ENCODE assay signal across 19 cellular contexts in genomic region chr13:95620498-95621140, GRCh38. TPM values are rescaled to one million over a fixed set of nuclear protein-coding genes. Genes with fewer than 3 reads are reported as not detected.
"Had no signal": no experiment of that assay in that cellular context is flagged by ENCODE, and none has a peak within 500 bp of the region (broad histone marks: within the 10 kb centered on the region; RNA-seq: fewer than 3 reads in every experiment).

No MANE protein-coding gene starts in this region.

- H3K27ac ChIP-seq: parathyroid adenoma, SK-N-MC, spleen, tibial nerve, vagina had no signal

- ATAC-seq: activated CD4-positive, CD25-positive, alpha-beta regulatory T cell treated with anti-CD3 and anti-CD28 coated beads, Interleukin-2, amount 50 U/mL, for 24 hours; activated naive CD8-positive, alpha-beta T cell treated with anti-CD3 and anti-CD28 coated beads, Interleukin-2, amount 50 U/mL, for 24 hours; activated T-cell treated with anti-CD3 and anti-CD28 coated beads, Interleukin-2, amount 50 U/mL, for 4 hours; natural killer cell treated with Interleukin-12 subunit alpha and Interleukin-12 subunit beta and Interleukin-15 and Interleukin-18, amount 100 ng/mL, for 72 hours; stimulated activated naive B cell treated with anti-CD40 and anti-IgM and Interleukin-4, amounts not matched to agents 10 μg/mL and 1 μg/mL and 100 μg/mL, for 72 hours had no signal

- H2AFZ ChIP-seq: parathyroid adenoma had no signal

- H3K4me1 ChIP-seq: parathyroid adenoma, spleen, tibial nerve, vagina had no signal

- DNase-seq: activated CD4-positive, alpha-beta T cell treated with anti-CD3 and anti-CD28 coated beads, Interleukin-2, amount 10 ng/mL, durations not matched to agents 7 days and 5 days; activated CD8-positive, alpha-beta memory T cell treated with anti-CD3 and anti-CD28 coated beads, Interleukin-2, amount 50 U/mL, for 4 hours; activated naive CD4-positive, alpha-beta T cell treated with anti-CD3 and anti-CD28 coated beads, Interleukin-2, amount 10 ng/mL, durations not matched to agents 7 days and 5 days; activated naive CD8-positive, alpha-beta T cell treated with anti-CD3 and anti-CD28 coated beads, Interleukin-2, amount 50 U/mL, for 24 hours; activated T-cell treated with anti-CD3 and anti-CD28 coated beads, Interleukin-2, amount 50 U/mL, for 4 hours; aorta; cortex of kidney; islet precursor cell; spleen; stimulated activated CD4-positive, alpha-beta T cell treated with anti-CD3 and anti-CD28 coated beads, Interleukin-4, amount 100 ng/mL, for 4 hours; stimulated activated naive B cell treated with anti-CD40 and anti-IgM and Interleukin-4, amounts not matched to agents 10 μg/mL and 1 μg/mL and 100 μg/mL, for 72 hours; T-helper 9 cell had no signal

- H3K79me2 ChIP-seq: parathyroid adenoma had no signal

- H3K36me3 ChIP-seq: spleen had no signal

- FAIRE-seq: endometrium had no signal

- H3K9me3 ChIP-seq: spleen, tibial nerve, vagina had no signal

- H3K4me3 ChIP-seq: SK-N-MC, spleen, tibial nerve, vagina had no signal

- H3K27me3 ChIP-seq: tibial nerve, vagina had no signal

- H3K9ac ChIP-seq: parathyroid adenoma had no signal

RNA-seq across cellular contexts. Expression of gene DZIP1, which starts 23.9 kb away (rescaled TPM):
- total RNA-seq: natural killer cell treated with Interleukin-12 subunit alpha and Interleukin-12 subunit beta and Interleukin-15 and Interleukin-18, amount 100 ng/mL, for 72 hours had no signal
